28 cellular contexts compared by ENCODE assay signal in the genomic region with DNA sequence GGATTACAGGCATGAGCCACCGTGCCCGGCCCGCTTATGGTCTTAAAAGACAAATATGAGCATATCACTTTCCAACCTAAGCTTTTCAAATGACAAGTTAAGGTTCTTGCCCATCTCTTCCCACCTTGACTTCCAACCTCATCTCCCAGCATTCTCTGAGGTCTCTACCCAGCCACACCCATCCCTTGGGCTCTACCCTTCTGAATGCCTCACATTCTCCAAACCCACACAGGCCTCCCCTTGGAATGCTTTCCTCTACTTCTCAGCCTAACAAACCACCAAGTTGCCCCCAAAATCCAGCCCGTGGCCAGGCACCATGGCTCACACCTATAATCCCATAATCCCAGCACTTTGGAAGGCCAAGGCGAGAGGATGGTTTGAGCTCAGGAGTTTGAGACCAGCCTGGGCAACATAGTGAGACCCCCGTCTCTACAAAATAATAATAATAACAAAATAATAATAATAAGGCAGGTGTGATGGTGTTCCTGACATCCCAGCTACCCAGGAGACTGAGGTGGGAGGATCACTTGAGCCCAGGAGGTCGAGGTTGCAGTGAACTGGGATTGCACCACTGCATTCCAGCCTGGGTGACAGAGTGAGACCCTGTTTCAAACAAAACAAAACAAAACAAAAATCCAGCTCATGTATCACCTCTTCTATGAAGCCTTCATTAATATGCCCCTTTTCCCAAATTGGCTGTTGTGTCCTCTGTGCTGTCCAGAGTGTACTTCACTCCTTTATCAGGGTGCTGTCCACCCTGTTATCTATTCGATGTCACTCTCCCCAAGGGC. TPM values are rescaled to one million over a fixed set of nuclear protein-coding genes. Genes with fewer than 3 reads are reported as not detected.
A peak's percentile ranks its signal among the peaks of the same experiment; 100 is the strongest.
DNase-seq lines count a peak whose midpoint lies in the region; ATAC-seq, FAIRE-seq and TF ChIP-seq lines count a peak whose summit lies in the region.
"Had no signal": no experiment of that assay in that cellular context is flagged by ENCODE, and none has a peak within 500 bp of the region (broad histone marks: within the 10 kb centered on the region; RNA-seq: fewer than 3 reads in every experiment).

No MANE protein-coding gene starts in this region.

- peak; percentile 7; the same call in 2 of the 3 replicates for ATAC-seq in HepG2
- ATAC-seq in right lobe of liver = no peak
- ATAC-seq in naive thymus-derived CD8-positive, alpha-beta T cell = no peak
- ATAC-seq: WTC11 had no signal

- DNase-seq in HepG2 (ENCODE audit: low spot score) (no peak), right lobe of liver (no peak), M059J (ENCODE audit: low read depth) (peak; percentile 56), epithelial cell of prostate (ENCODE audit: low read depth, low spot score) (no peak), CD14-positive monocyte (ENCODE audit: low spot score) (no peak), glomerular visceral epithelial cell (ENCODE audit: extremely low spot score) (no peak)
- DNase-seq in stimulated activated CD4-positive, alpha-beta T cell treated with anti-CD3 and anti-CD28 coated beads, Interleukin-12 subunit alpha, Interleukin-12 subunit beta, amount 100 ng/mL, for 4 hours = no peak
- DNase-seq in naive thymus-derived CD8-positive, alpha-beta T cell = no peak
- DNase-seq: activated CD4-positive, alpha-beta memory T cell treated with anti-CD3 and anti-CD28 coated beads, Interleukin-2, amount 10 ng/mL, durations not matched to agents 7 days and 5 days; activated gamma-delta T cell treated with Interleukin-2 at 50 U/mL for 16 hours; CD8-positive, alpha-beta memory T cell; endodermal cell; NCI-H1092 treated with DMSO at 0.1 percent for 48 hours; SJCRH30; stimulated activated CD4-positive, alpha-beta T cell treated with anti-CD3 and anti-CD28 coated beads, Interleukin-15, amount 100 ng/mL, for 24 hours had no signal

- no peak for TF ChIP-seq EP300 in HepG2 (IDR thresholded peaks at IDR 0.05; ENCODE audit: low read depth in 2 of 2, low read length in 2 of 2)
- no peak for TF ChIP-seq EP300 in HepG2 (CRISPR knock-in tag; IDR thresholded peaks at IDR 0.05; ENCODE audit: borderline replicate concordance)

- POLR2A ChIA-PET in HepG2 (lab: Yijun Ruan, JAX) = interaction anchor here (1.0 to 2.5 kb wide), 6 partner anchors 16 to 52 kb away, joined by 3 to 11 read pairs (median 4); a partner anchor contains a TSS
- POLR2A ChIA-PET in naive thymus-derived CD8-positive, alpha-beta T cell (lab: Charles Lee) = interaction anchor here (0.7 to 1.0 kb wide), 2 partner anchors 23 to 27 kb away, joined by 3 to 9 read pairs; no protein-coding TSS in a partner anchor

- in situ Hi-C loops in HepG2 (cut with HindIII; ENCODE audit: extremely low pct_ligation_motif_present, low pct_unique_long_range_greater_than_20kb) = no loop called here

- peaks cover 68% of the 10 kb centered on the region for H3K4me1 ChIP-seq in HepG2 (ENCODE audit: insufficient read depth, low read length)
- peaks cover 0 to 23% (median 6%) of the 10 kb centered on the region in 4 donors for H3K4me1 ChIP-seq in right lobe of liver
- H3K4me1 ChIP-seq: SJCRH30 had no signal

- TF ChIP-seq RAD21 in HepG2 (CRISPR knock-in tag; IDR thresholded peaks at IDR 0.05) = no peak

- H3K4me2 ChIP-seq in HepG2 (ENCODE audit: low read depth, low read length) = peak overlapping the region; percentile 65

- 49% methylated on average over 8 of the region's 8 CpGs for whole genome bisulfite sequencing in HepG2 (ENCODE audit: low lambda C conversion rate)
- 74% methylated on average over 8 of the region's 8 CpGs for WGBS in right lobe of liver (ENCODE audit: insufficient coverage, low coverage, low lambda C conversion rate, missing lambda C conversion rate)

- no peak for TF ChIP-seq CTCF in HepG2 (CRISPR knock-in tag; IDR thresholded peaks at IDR 0.05)
- TF ChIP-seq CTCF in right lobe of liver (IDR thresholded peaks at IDR 0.05) = no peak
- TF ChIP-seq CTCF in CD14-positive monocyte (IDR thresholded peaks at IDR 0.05) = no peak

- BruUV-seq in HepG2 (replicated peaks; lab: Mats Ljungman, UMichigan) = no TSS peak

- H3K27ac ChIP-seq in HepG2 (ENCODE audit: extremely low read length, insufficient read depth, low read length) = no peak overlapping the region
- no peak overlapping the region for H3K27ac ChIP-seq in right lobe of liver
- peak overlapping the region; percentile 13 for H3K27ac ChIP-seq in epithelial cell of prostate
- H3K27ac ChIP-seq: coronary artery, pancreas, SJCRH30 had no signal

- H3K4me1 Mint-ChIP-seq in CD14-positive monocyte = peaks cover 46% of the 10 kb centered on the region
- H3K4me1 Mint-ChIP-seq in naive thymus-derived CD8-positive, alpha-beta T cell = peaks cover 8 to 17% (median 11%) of the 10 kb centered on the region in 4 donors
- H3K4me1 Mint-ChIP-seq: endodermal cell had no signal

- H4K20me1 ChIP-seq in HepG2 (ENCODE audit: insufficient read depth, low read length) = no peaks in the 10 kb centered on the region

- no peak overlapping the region for H2AFZ ChIP-seq in HepG2 (ENCODE audit: low read length)

- peaks cover 0 to 2% (median 0%) of the 10 kb centered on the region in 7 donors for H3K9me3 Mint-ChIP-seq in CD14-positive monocyte
- H3K9me3 Mint-ChIP-seq in naive thymus-derived CD8-positive, alpha-beta T cell = no peaks in the 10 kb centered on the region
- H3K9me3 Mint-ChIP-seq: activated CD4-positive, alpha-beta memory T cell treated with anti-CD3 and anti-CD28 coated beads, Interleukin-2, amount 10 ng/mL, durations not matched to agents 7 days and 5 days; CD8-positive, alpha-beta memory T cell; endodermal cell; memory B cell; WTC11 had no signal

- H3K9ac ChIP-seq in HepG2 (ENCODE audit: insufficient read depth, low read depth, low read length) = no peak overlapping the region

- peak; percentile 46 for FAIRE-seq in HepG2 (lab: Jason Lieb, UNC)
- FAIRE-seq: GM12892, pancreas had no signal

- H3K4me3 Mint-ChIP-seq in CD14-positive monocyte = no peak overlapping the region
- no peak overlapping the region for H3K4me3 Mint-ChIP-seq in naive thymus-derived CD8-positive, alpha-beta T cell
- H3K4me3 Mint-ChIP-seq: activated CD4-positive, alpha-beta memory T cell treated with anti-CD3 and anti-CD28 coated beads, Interleukin-2, amount 10 ng/mL, durations not matched to agents 7 days and 5 days; CD8-positive, alpha-beta memory T cell; endodermal cell; memory B cell; WTC11 had no signal

- H3K79me2 ChIP-seq in HepG2 (ENCODE audit: insufficient read depth, low read length) = no peaks in the 10 kb centered on the region

- peak overlapping the region in 2 of 7 donors; percentile 70 to 78 for H3K27ac Mint-ChIP-seq in CD14-positive monocyte
- H3K27ac Mint-ChIP-seq in naive thymus-derived CD8-positive, alpha-beta T cell = no peak overlapping the region
- H3K27ac Mint-ChIP-seq: activated CD4-positive, alpha-beta memory T cell treated with anti-CD3 and anti-CD28 coated beads, Interleukin-2, amount 10 ng/mL, durations not matched to agents 7 days and 5 days; endodermal cell; memory B cell; WTC11 had no signal

- H3K36me3 ChIP-seq in HepG2 (replicated peaks in 1 of 2; ENCODE audit: control insufficient read depth in 1 of 2, insufficient read depth in 2 of 2, low read length in 2 of 2) = no peaks in the 10 kb centered on the region
- H3K36me3 ChIP-seq in right lobe of liver = no peaks in the 10 kb centered on the region
- H3K36me3 ChIP-seq: pancreas, SJCRH30 had no signal

- H3K9me3 ChIP-seq in HepG2 (ENCODE audit: low read length) (no peaks in the 10 kb centered on the region), right lobe of liver (no peaks in the 10 kb centered on the region)
- H3K9me3 ChIP-seq: pancreas, SJCRH30 had no signal

- TF ChIP-seq POLR2A in HepG2 (IDR thresholded peaks at IDR 0.05; ENCODE audit: insufficient read depth in 1 of 2, low read depth in 2 of 2, low read length in 2 of 2) = no peak
- no peak for TF ChIP-seq POLR2A in right lobe of liver (IDR thresholded peaks at IDR 0.05)

- H3K27me3 ChIP-seq in HepG2 (ENCODE audit: control insufficient read depth in 1 of 2, insufficient read depth in 2 of 2, low read length in 2 of 2) (no peaks in the 10 kb centered on the region), right lobe of liver (no peaks in the 10 kb centered on the region)
- H3K27me3 ChIP-seq: pancreas, SJCRH30 had no signal

- intact Hi-C loops in HepG2 (cut with micrococcal nuclease; ENCODE audit: unreplicated experiment) (no loop called here), right lobe of liver (cut with DNase I) (no loop called here), CD14-positive monocyte (cut with micrococcal nuclease) (no loop called here)

- peaks cover 13 to 22% of the 10 kb centered on the region in 2 donors for H3K36me3 Mint-ChIP-seq in CD14-positive monocyte
- H3K36me3 Mint-ChIP-seq in naive thymus-derived CD8-positive, alpha-beta T cell = peaks cover 0 to 2% (median 0%) of the 10 kb centered on the region in 3 donors
- H3K36me3 Mint-ChIP-seq: CD8-positive, alpha-beta memory T cell; memory B cell; WTC11 had no signal

- H3K27me3 Mint-ChIP-seq in CD14-positive monocyte (ENCODE audit: low read depth in 3 of 3) = peaks cover 0 to 9% (median 5%) of the 10 kb centered on the region in 3 donors
- peaks cover 0 to 28% (median 5%) of the 10 kb centered on the region in 5 donors for H3K27me3 Mint-ChIP-seq in naive thymus-derived CD8-positive, alpha-beta T cell
- H3K27me3 Mint-ChIP-seq: activated CD4-positive, alpha-beta memory T cell treated with anti-CD3 and anti-CD28 coated beads, Interleukin-2, amount 10 ng/mL, durations not matched to agents 7 days and 5 days; CD8-positive, alpha-beta memory T cell; memory B cell had no signal

- CTCF ChIA-PET in HepG2 (lab: Yijun Ruan, JAX; ENCODE audit: low intra/inter-chr PET ratio, low total read pairs) = no interaction called here

- H3K4me3 ChIP-seq in HepG2 (replicated peaks in 1 of 3; ENCODE audit: insufficient read depth in 1 of 3, low read depth in 2 of 3, low read length in 3 of 3) (peak overlapping the region in 1 of 3 experiments; percentile 30; a peak in 1 of 6 replicates), right lobe of liver (no peak overlapping the region)
- H3K4me3 ChIP-seq: coronary artery, pancreas, SJCRH30 had no signal

RNA-seq across cellular contexts. Expression of a gene that starts 11.2 kb away (rescaled TPM):
- total RNA-seq in HepG2 (2016; rRNA removed; fragmentation: Illumina TruSeq; extraction: Trizol) (not detected in 2 replicates), right lobe of liver (1 to 10 TPM in 1 of 6 experiments, under 1 TPM in 4, not detected in 1; 0.72 to 1.4 (median 0.81) TPM)
- total RNA-seq in HepG2 (2016; cell fraction: cytosol; rRNA removed; fragmentation: Illumina TruSeq; extraction: Trizol; ENCODE audit: low read depth) = not detected in 2 replicates
- not detected in 2 replicates for total RNA-seq in HepG2 (2016; cell fraction: insoluble cytoplasmic fraction; rRNA removed; fragmentation: Illumina TruSeq; extraction: Trizol)
- not detected in 2 replicates for total RNA-seq in HepG2 (2016; cell fraction: membrane; rRNA removed; fragmentation: Illumina TruSeq; extraction: Trizol)
- total RNA-seq in HepG2 (2016; cell fraction: nucleus; rRNA removed; fragmentation: Illumina TruSeq; extraction: Trizol) = not detected in 2 replicates
- polyA plus RNA-seq in HepG2 (2011; rRNA removed) (0.74 and 0.80 TPM in 2 replicates), CD14-positive monocyte (not detected)
- 0.17 and 0.19 TPM in 2 replicates for polyA plus RNA-seq in HepG2 (2011; cell fraction: cytosol; rRNA removed)
- polyA plus RNA-seq in HepG2 (2011; cell fraction: nucleus; rRNA removed) = 7.8 and 11.4 TPM in 2 replicates
- polyA plus RNA-seq in HepG2 (2012) = 0.35 and 1.6 TPM in 2 replicates
- polyA plus RNA-seq in HepG2 (2016; cell fraction: cytosol; fragmentation: Illumina TruSeq; extraction: Trizol; ENCODE audit: low read depth) = 0.29 TPM in 1 of 2 replicates, not detected in the other
- not detected in 2 replicates for polyA plus RNA-seq in HepG2 (2016; cell fraction: insoluble cytoplasmic fraction; fragmentation: Illumina TruSeq; extraction: Trizol; ENCODE audit: low read depth)
- not detected in 2 replicates for polyA plus RNA-seq in HepG2 (2016; cell fraction: membrane; fragmentation: Illumina TruSeq; extraction: Trizol; ENCODE audit: low read depth)
- 0.29 TPM in 1 of 2 replicates, not detected in the other for polyA plus RNA-seq in HepG2 (2016; cell fraction: nucleus; fragmentation: Illumina TruSeq; extraction: Trizol; ENCODE audit: insufficient read depth, low read depth)
- polyA minus RNA-seq in HepG2 (2011; rRNA and poly(A)+ RNA removed; ENCODE audit: low replicate concordance) = 0.08 and 2.6 TPM in 2 replicates
- not detected in 2 replicates for polyA minus RNA-seq in HepG2 (2011; cell fraction: cytosol; rRNA and poly(A)+ RNA removed)
- 0.37 TPM in 1 of 2 replicates, not detected in the other for polyA minus RNA-seq in HepG2 (2011; cell fraction: nucleus; rRNA and poly(A)+ RNA removed)
- not detected in 2 replicates for total RNA-seq in M059J (2014; rRNA removed; shearing (Covaris generic))
- 1 to 10 TPM in 1 of 2 experiments, under 1 TPM in 1; 0.83 to 1.1 TPM for total RNA-seq in naive thymus-derived CD8-positive, alpha-beta T cell
- polyA plus RNA-seq in naive thymus-derived CD8-positive, alpha-beta T cell = not detected
- total RNA-seq: kidney epithelial cell, myocyte, SJCRH30 had no signal
- polyA plus RNA-seq: CD8-positive, alpha-beta memory T cell had no signal

RNA-seq across cellular contexts. Expression of a gene that starts 11.3 kb away (rescaled TPM):
- total RNA-seq in HepG2 (2016; rRNA removed; fragmentation: Illumina TruSeq; extraction: Trizol) (not detected in 2 replicates), right lobe of liver (not detected)
- not detected in 2 replicates for total RNA-seq in HepG2 (2016; cell fraction: cytosol; rRNA removed; fragmentation: Illumina TruSeq; extraction: Trizol; ENCODE audit: low read depth)
- not detected in 2 replicates for total RNA-seq in HepG2 (2016; cell fraction: insoluble cytoplasmic fraction; rRNA removed; fragmentation: Illumina TruSeq; extraction: Trizol)
- not detected in 2 replicates for total RNA-seq in HepG2 (2016; cell fraction: membrane; rRNA removed; fragmentation: Illumina TruSeq; extraction: Trizol)
- total RNA-seq in HepG2 (2016; cell fraction: nucleus; rRNA removed; fragmentation: Illumina TruSeq; extraction: Trizol) = not detected in 2 replicates
- polyA plus RNA-seq in HepG2 (2011; rRNA removed) (0.04 TPM in 1 of 2 replicates, not detected in the other), CD14-positive monocyte (not detected)
- polyA plus RNA-seq in HepG2 (2011; cell fraction: cytosol; rRNA removed) = not detected in 2 replicates
- polyA plus RNA-seq in HepG2 (2011; cell fraction: nucleus; rRNA removed) = 0.19 and 0.24 TPM in 2 replicates
- not detected in 2 replicates for polyA plus RNA-seq in HepG2 (2012)
- polyA plus RNA-seq in HepG2 (2016; cell fraction: cytosol; fragmentation: Illumina TruSeq; extraction: Trizol; ENCODE audit: low read depth) = not detected in 2 replicates
- polyA plus RNA-seq in HepG2 (2016; cell fraction: insoluble cytoplasmic fraction; fragmentation: Illumina TruSeq; extraction: Trizol; ENCODE audit: low read depth) = not detected in 2 replicates
- polyA plus RNA-seq in HepG2 (2016; cell fraction: membrane; fragmentation: Illumina TruSeq; extraction: Trizol; ENCODE audit: low read depth) = not detected in 2 replicates
- not detected in 2 replicates for polyA plus RNA-seq in HepG2 (2016; cell fraction: nucleus; fragmentation: Illumina TruSeq; extraction: Trizol; ENCODE audit: insufficient read depth, low read depth)
- polyA minus RNA-seq in HepG2 (2011; rRNA and poly(A)+ RNA removed; ENCODE audit: low replicate concordance) = not detected in 2 replicates
- polyA minus RNA-seq in HepG2 (2011; cell fraction: cytosol; rRNA and poly(A)+ RNA removed) = not detected in 2 replicates
- polyA minus RNA-seq in HepG2 (2011; cell fraction: nucleus; rRNA and poly(A)+ RNA removed) = not detected in 2 replicates
- total RNA-seq in M059J (2014; rRNA removed; shearing (Covaris generic)) = not detected in 2 replicates
- not detected for total RNA-seq in naive thymus-derived CD8-positive, alpha-beta T cell
- polyA plus RNA-seq in naive thymus-derived CD8-positive, alpha-beta T cell = not detected
- total RNA-seq: activated CD4-positive, alpha-beta memory T cell treated with anti-CD3 and anti-CD28 coated beads, Interleukin-2, amount 10 ng/mL, durations not matched to agents 7 days and 5 days; CD8-positive, alpha-beta memory T cell; endodermal cell; HT1080; kidney epithelial cell; LHCN-M2; myocyte; right cardiac atrium; SJCRH30; T-helper 2 cell treated with Interferon-gamma antibody and Interleukin-4, amounts not matched to agents 100 ng/mL and 5 ng/mL, for 36 hours; urinary bladder had no signal
- polyA plus RNA-seq: AG04450; CD8-positive, alpha-beta memory T cell; pancreas; right cardiac atrium; urinary bladder had no signal

RNA-seq across cellular contexts. Expression of a gene that starts 19.7 kb away (rescaled TPM):
- total RNA-seq in HepG2 (2016; rRNA removed; fragmentation: Illumina TruSeq; extraction: Trizol) (10.1 and 15.5 TPM in 2 replicates), right lobe of liver (10 to 100 TPM; 35.0 to 83.8 (median 38.8) TPM)
- total RNA-seq in HepG2 (2016; cell fraction: cytosol; rRNA removed; fragmentation: Illumina TruSeq; extraction: Trizol; ENCODE audit: low read depth) = 2.1 and 2.9 TPM in 2 replicates
- 9.4 and 15.2 TPM in 2 replicates for total RNA-seq in HepG2 (2016; cell fraction: insoluble cytoplasmic fraction; rRNA removed; fragmentation: Illumina TruSeq; extraction: Trizol)
- 7.3 and 8.2 TPM in 2 replicates for total RNA-seq in HepG2 (2016; cell fraction: membrane; rRNA removed; fragmentation: Illumina TruSeq; extraction: Trizol)
- total RNA-seq in HepG2 (2016; cell fraction: nucleus; rRNA removed; fragmentation: Illumina TruSeq; extraction: Trizol) = 12.6 TPM in 2 replicates
- polyA plus RNA-seq in HepG2 (2011; rRNA removed) (17.5 and 22.3 TPM in 2 replicates), CD14-positive monocyte (1 to 10 TPM; 6.3 to 9.6 TPM)
- 15.0 and 19.2 TPM in 2 replicates for polyA plus RNA-seq in HepG2 (2011; cell fraction: cytosol; rRNA removed)
- 45.5 and 50.7 TPM in 2 replicates for polyA plus RNA-seq in HepG2 (2011; cell fraction: nucleus; rRNA removed)
- 9.8 and 10.8 TPM in 2 replicates for polyA plus RNA-seq in HepG2 (2012)
- polyA plus RNA-seq in HepG2 (2016; cell fraction: cytosol; fragmentation: Illumina TruSeq; extraction: Trizol; ENCODE audit: low read depth) = 1.1 and 1.7 TPM in 2 replicates
- 10.5 and 12.2 TPM in 2 replicates for polyA plus RNA-seq in HepG2 (2016; cell fraction: insoluble cytoplasmic fraction; fragmentation: Illumina TruSeq; extraction: Trizol; ENCODE audit: low read depth)
- polyA plus RNA-seq in HepG2 (2016; cell fraction: membrane; fragmentation: Illumina TruSeq; extraction: Trizol; ENCODE audit: low read depth) = 4.4 and 5.4 TPM in 2 replicates
- 31.6 and 39.9 TPM in 2 replicates for polyA plus RNA-seq in HepG2 (2016; cell fraction: nucleus; fragmentation: Illumina TruSeq; extraction: Trizol; ENCODE audit: insufficient read depth, low read depth)
- 32.5 and 45.9 TPM in 2 replicates for polyA minus RNA-seq in HepG2 (2011; rRNA and poly(A)+ RNA removed; ENCODE audit: low replicate concordance)
- polyA minus RNA-seq in HepG2 (2011; cell fraction: cytosol; rRNA and poly(A)+ RNA removed) = 9.9 and 13.2 TPM in 2 replicates
- 10.3 and 13.3 TPM in 2 replicates for polyA minus RNA-seq in HepG2 (2011; cell fraction: nucleus; rRNA and poly(A)+ RNA removed)
- 20.7 and 37.5 TPM in 2 replicates for total RNA-seq in M059J (2014; rRNA removed; shearing (Covaris generic))
- 10 to 100 TPM; 12.9 to 13.1 TPM for total RNA-seq in naive thymus-derived CD8-positive, alpha-beta T cell
- under 1 TPM; 0.12 to 0.59 (median 0.46) TPM for polyA plus RNA-seq in naive thymus-derived CD8-positive, alpha-beta T cell

RNA-seq across cellular contexts. Expression of a gene that starts 28.8 kb away (rescaled TPM):
- 12.3 and 25.6 TPM in 2 replicates for total RNA-seq in HepG2 (2016; rRNA removed; fragmentation: Illumina TruSeq; extraction: Trizol)
- 9.4 and 10.0 TPM in 2 replicates for total RNA-seq in HepG2 (2016; cell fraction: cytosol; rRNA removed; fragmentation: Illumina TruSeq; extraction: Trizol; ENCODE audit: low read depth)
- 11.8 and 25.5 TPM in 2 replicates for total RNA-seq in HepG2 (2016; cell fraction: insoluble cytoplasmic fraction; rRNA removed; fragmentation: Illumina TruSeq; extraction: Trizol)
- 12.6 and 15.4 TPM in 2 replicates for total RNA-seq in HepG2 (2016; cell fraction: membrane; rRNA removed; fragmentation: Illumina TruSeq; extraction: Trizol)
- total RNA-seq in HepG2 (2016; cell fraction: nucleus; rRNA removed; fragmentation: Illumina TruSeq; extraction: Trizol) = 22.9 and 27.4 TPM in 2 replicates
- 17.9 and 24.0 TPM in 2 replicates for polyA plus RNA-seq in HepG2 (2011; rRNA removed)
- polyA plus RNA-seq in HepG2 (2011; cell fraction: cytosol; rRNA removed) = 12.5 and 21.6 TPM in 2 replicates
- polyA plus RNA-seq in HepG2 (2011; cell fraction: nucleus; rRNA removed) = 100 and 115 TPM in 2 replicates
- polyA plus RNA-seq in HepG2 (2012) = 14.8 and 20.2 TPM in 2 replicates
- 8.0 and 8.2 TPM in 2 replicates for polyA plus RNA-seq in HepG2 (2016; cell fraction: cytosol; fragmentation: Illumina TruSeq; extraction: Trizol; ENCODE audit: low read depth)
- polyA plus RNA-seq in HepG2 (2016; cell fraction: insoluble cytoplasmic fraction; fragmentation: Illumina TruSeq; extraction: Trizol; ENCODE audit: low read depth) = 10.2 and 14.0 TPM in 2 replicates
- 11.2 and 16.1 TPM in 2 replicates for polyA plus RNA-seq in HepG2 (2016; cell fraction: membrane; fragmentation: Illumina TruSeq; extraction: Trizol; ENCODE audit: low read depth)
- polyA plus RNA-seq in HepG2 (2016; cell fraction: nucleus; fragmentation: Illumina TruSeq; extraction: Trizol; ENCODE audit: insufficient read depth, low read depth) = 65.2 and 66.0 TPM in 2 replicates
- polyA minus RNA-seq in HepG2 (2011; rRNA and poly(A)+ RNA removed; ENCODE audit: low replicate concordance) = 69.0 and 416 TPM in 2 replicates
- 13.6 and 23.7 TPM in 2 replicates for polyA minus RNA-seq in HepG2 (2011; cell fraction: cytosol; rRNA and poly(A)+ RNA removed)
- 19.4 and 22.5 TPM in 2 replicates for polyA minus RNA-seq in HepG2 (2011; cell fraction: nucleus; rRNA and poly(A)+ RNA removed)
- 10 to 100 TPM; 16.2 to 33.9 (median 26.4) TPM for total RNA-seq in right lobe of liver
- total RNA-seq in M059J (2014; rRNA removed; shearing (Covaris generic)) = 74.5 and 90.0 TPM in 2 replicates
- 10 to 100 TPM; 44.5 to 74.3 TPM for polyA plus RNA-seq in CD14-positive monocyte
- 10 to 100 TPM; 21.1 to 21.9 TPM for total RNA-seq in naive thymus-derived CD8-positive, alpha-beta T cell
- 1 to 10 TPM; 2.8 to 4.5 (median 3.1) TPM for polyA plus RNA-seq in naive thymus-derived CD8-positive, alpha-beta T cell

RNA-seq across cellular contexts. Expression of a gene that starts 28.9 kb away (rescaled TPM):
- total RNA-seq in HepG2 (2016; rRNA removed; fragmentation: Illumina TruSeq; extraction: Trizol) (0.29 TPM in 1 of 2 replicates, not detected in the other), right lobe of liver (not detected)
- not detected in 2 replicates for total RNA-seq in HepG2 (2016; cell fraction: cytosol; rRNA removed; fragmentation: Illumina TruSeq; extraction: Trizol; ENCODE audit: low read depth)
- total RNA-seq in HepG2 (2016; cell fraction: insoluble cytoplasmic fraction; rRNA removed; fragmentation: Illumina TruSeq; extraction: Trizol) = 0.32 TPM in 1 of 2 replicates, not detected in the other
- not detected in 2 replicates for total RNA-seq in HepG2 (2016; cell fraction: membrane; rRNA removed; fragmentation: Illumina TruSeq; extraction: Trizol)
- 1.1 and 1.3 TPM in 2 replicates for total RNA-seq in HepG2 (2016; cell fraction: nucleus; rRNA removed; fragmentation: Illumina TruSeq; extraction: Trizol)
- polyA plus RNA-seq in HepG2 (2011; rRNA removed) (not detected in 2 replicates), CD14-positive monocyte (not detected)
- not detected in 2 replicates for polyA plus RNA-seq in HepG2 (2011; cell fraction: cytosol; rRNA removed)
- 0.29 and 0.40 TPM in 2 replicates for polyA plus RNA-seq in HepG2 (2011; cell fraction: nucleus; rRNA removed)
- not detected in 2 replicates for polyA plus RNA-seq in HepG2 (2012)
- polyA plus RNA-seq in HepG2 (2016; cell fraction: cytosol; fragmentation: Illumina TruSeq; extraction: Trizol; ENCODE audit: low read depth) = not detected in 2 replicates
- not detected in 2 replicates for polyA plus RNA-seq in HepG2 (2016; cell fraction: insoluble cytoplasmic fraction; fragmentation: Illumina TruSeq; extraction: Trizol; ENCODE audit: low read depth)
- polyA plus RNA-seq in HepG2 (2016; cell fraction: membrane; fragmentation: Illumina TruSeq; extraction: Trizol; ENCODE audit: low read depth) = not detected in 2 replicates
- polyA plus RNA-seq in HepG2 (2016; cell fraction: nucleus; fragmentation: Illumina TruSeq; extraction: Trizol; ENCODE audit: insufficient read depth, low read depth) = not detected in 2 replicates
- 1.3 and 7.6 TPM in 2 replicates for polyA minus RNA-seq in HepG2 (2011; rRNA and poly(A)+ RNA removed; ENCODE audit: low replicate concordance)
- not detected in 2 replicates for polyA minus RNA-seq in HepG2 (2011; cell fraction: cytosol; rRNA and poly(A)+ RNA removed)
- polyA minus RNA-seq in HepG2 (2011; cell fraction: nucleus; rRNA and poly(A)+ RNA removed) = 1.6 TPM in 1 of 2 replicates, not detected in the other
- total RNA-seq in M059J (2014; rRNA removed; shearing (Covaris generic)) = not detected in 2 replicates
- total RNA-seq in naive thymus-derived CD8-positive, alpha-beta T cell = under 1 TPM; 0.77 to 0.91 TPM
- polyA plus RNA-seq in naive thymus-derived CD8-positive, alpha-beta T cell = not detected
- total RNA-seq: LHCN-M2, myocyte, right cardiac atrium, SJCRH30, urinary bladder had no signal
- polyA plus RNA-seq: AG04450; CD8-positive, alpha-beta memory T cell; pancreas; right cardiac atrium; urinary bladder had no signal
